In the genomic region with DNA sequence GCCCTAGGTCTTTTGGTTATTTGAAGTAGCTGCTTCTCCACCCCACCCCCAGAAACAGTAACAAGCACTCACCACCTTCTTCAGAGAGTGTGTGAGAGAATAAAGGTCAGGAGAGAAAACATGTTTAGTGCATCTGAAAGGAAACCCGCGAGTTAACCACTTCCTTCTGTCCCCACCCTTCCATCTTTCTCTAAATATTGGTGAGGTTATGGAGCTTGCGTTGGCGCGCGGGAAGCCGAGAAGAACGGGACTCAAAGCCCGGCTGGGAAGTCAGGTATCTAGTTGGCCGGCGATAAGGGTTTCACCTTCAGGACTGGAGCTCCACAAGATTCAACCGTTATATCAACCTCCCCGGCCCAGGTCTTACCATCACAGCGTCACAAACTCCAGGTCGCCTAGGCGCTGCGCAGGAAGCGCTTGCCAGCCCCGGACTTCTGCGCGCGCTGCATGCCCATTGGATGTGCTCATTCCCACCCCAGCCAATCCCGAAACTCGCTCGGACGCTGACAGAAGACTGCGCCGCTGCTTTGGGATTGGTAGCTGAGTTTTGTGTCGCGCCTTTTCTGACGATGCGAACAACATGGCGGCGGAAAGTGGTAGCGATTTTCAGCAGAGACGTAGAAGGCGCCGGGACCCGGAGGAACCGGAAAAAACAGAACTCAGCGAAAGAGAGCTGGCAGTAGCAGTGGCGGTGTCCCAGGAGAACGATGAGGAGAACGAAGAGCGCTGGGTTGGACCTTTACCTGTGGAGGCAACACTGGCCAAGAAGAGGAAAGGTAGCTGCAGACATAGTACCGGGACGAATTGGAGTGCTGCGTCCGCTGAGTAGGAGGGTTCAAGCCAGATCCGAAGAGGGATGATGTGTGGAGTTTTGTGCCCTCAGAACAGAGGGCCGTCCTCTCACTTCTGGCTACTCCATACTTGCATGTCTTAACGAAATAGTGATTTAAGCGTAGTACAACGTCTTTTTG, we compare ENCODE assay signal across 1 cellular context.
TF ChIP-seq lines count a peak whose summit lies in the region.

A gene with protein sequence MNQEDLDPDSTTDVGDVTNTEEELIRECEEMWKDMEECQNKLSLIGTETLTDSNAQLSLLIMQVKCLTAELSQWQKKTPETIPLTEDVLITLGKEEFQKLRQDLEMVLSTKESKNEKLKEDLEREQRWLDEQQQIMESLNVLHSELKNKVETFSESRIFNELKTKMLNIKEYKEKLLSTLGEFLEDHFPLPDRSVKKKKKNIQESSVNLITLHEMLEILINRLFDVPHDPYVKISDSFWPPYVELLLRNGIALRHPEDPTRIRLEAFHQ (minus strand): TSS at position 438 of the 971 bp plus-strand sequence. CDS start 8,261 bp downstream, outside the sequence.
A gene (plus strand): TSS at position 566 of the 971 bp plus-strand sequence. CDS start 15 bp downstream, at position 581.

TF ChIP-seq in HEK293, 187 proteins besides CTCF, POLR2A, EP300 and RAD21 (continued from another document and continues in another):
- TF ChIP-seq, protein P1, sequence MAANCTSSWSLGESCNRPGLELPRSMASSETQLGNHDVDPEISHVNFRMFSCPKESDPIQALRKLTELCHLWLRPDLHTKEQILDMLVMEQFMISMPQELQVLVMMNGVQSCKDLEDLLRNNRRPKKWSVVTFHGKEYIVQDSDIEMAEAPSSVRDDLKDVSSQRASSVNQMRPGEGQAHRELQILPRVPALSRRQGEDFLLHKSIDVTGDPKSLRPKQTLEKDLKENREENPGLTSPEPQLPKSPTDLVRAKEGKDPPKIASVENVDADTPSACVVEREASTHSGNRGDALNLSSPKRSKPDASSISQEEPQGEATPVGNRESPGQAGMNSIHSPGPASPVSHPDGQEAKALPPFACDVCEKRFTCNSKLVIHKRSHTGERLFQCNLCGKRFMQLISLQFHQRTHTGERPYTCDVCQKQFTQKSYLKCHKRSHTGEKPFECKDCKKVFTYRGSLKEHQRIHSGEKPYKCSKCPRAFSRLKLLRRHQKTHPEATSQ (tag by site-specific recombination; IDR thresholded peaks at IDR 0.05) = no peak
- TF ChIP-seq YY2 (tag by site-specific recombination; IDR thresholded peaks at IDR 0.05) (peak; percentile 83), ZNF37A (tag by site-specific recombination; IDR thresholded peaks at IDR 0.05) (no peak), ZNF350 (tag by site-specific recombination; IDR thresholded peaks at IDR 0.05) (no peak), ZNF558 (tag by site-specific recombination; IDR thresholded peaks at IDR 0.05) (peak; percentile 33; the same call in 1 of the 2 replicates), KLF8 (tag by site-specific recombination; IDR thresholded peaks at IDR 0.05) (peak; percentile 12; the same call in 1 of the 2 replicates), ZNF10 (tag by site-specific recombination; IDR thresholded peaks at IDR 0.05) (no peak; the same call in 1 of the 2 replicates), ZNF791 (tag by site-specific recombination; IDR thresholded peaks at IDR 0.05) (no peak), ZNF610 (tag by site-specific recombination; IDR thresholded peaks at IDR 0.05; ENCODE audit: borderline replicate concordance) (no peak), ZSCAN23 (tag by site-specific recombination; IDR thresholded peaks at IDR 0.05) (no peak), GLI2 (tag by site-specific recombination; IDR thresholded peaks at IDR 0.05; ENCODE audit: borderline replicate concordance, low read depth) (no peak), ZNF792 (tag by site-specific recombination; IDR thresholded peaks at IDR 0.05) (no peak), ZNF248 (tag by site-specific recombination; IDR thresholded peaks at IDR 0.05) (no peak), PRDM1 (tag by site-specific recombination; IDR thresholded peaks at IDR 0.05) (peak; percentile 53; the same call in 1 of the 2 replicates), ZNF138 (tag by site-specific recombination; IDR thresholded peaks at IDR 0.05; ENCODE audit: borderline replicate concordance) (no peak), ZSCAN30 (tag by site-specific recombination; IDR thresholded peaks at IDR 0.05) (no peak; the same call in 1 of the 2 replicates), ZFP3 (tag by site-specific recombination; IDR thresholded peaks at IDR 0.05; ENCODE audit: low read depth) (no peak), SP7 (tag by site-specific recombination; IDR thresholded peaks at IDR 0.05) (peak; percentile 59; the same call in 1 of the 2 replicates), ZNF146 (tag by site-specific recombination; IDR thresholded peaks at IDR 0.05) (no peak), ZNF626 (tag by site-specific recombination; IDR thresholded peaks at IDR 0.05) (no peak)
- TF ChIP-seq, protein P2, sequence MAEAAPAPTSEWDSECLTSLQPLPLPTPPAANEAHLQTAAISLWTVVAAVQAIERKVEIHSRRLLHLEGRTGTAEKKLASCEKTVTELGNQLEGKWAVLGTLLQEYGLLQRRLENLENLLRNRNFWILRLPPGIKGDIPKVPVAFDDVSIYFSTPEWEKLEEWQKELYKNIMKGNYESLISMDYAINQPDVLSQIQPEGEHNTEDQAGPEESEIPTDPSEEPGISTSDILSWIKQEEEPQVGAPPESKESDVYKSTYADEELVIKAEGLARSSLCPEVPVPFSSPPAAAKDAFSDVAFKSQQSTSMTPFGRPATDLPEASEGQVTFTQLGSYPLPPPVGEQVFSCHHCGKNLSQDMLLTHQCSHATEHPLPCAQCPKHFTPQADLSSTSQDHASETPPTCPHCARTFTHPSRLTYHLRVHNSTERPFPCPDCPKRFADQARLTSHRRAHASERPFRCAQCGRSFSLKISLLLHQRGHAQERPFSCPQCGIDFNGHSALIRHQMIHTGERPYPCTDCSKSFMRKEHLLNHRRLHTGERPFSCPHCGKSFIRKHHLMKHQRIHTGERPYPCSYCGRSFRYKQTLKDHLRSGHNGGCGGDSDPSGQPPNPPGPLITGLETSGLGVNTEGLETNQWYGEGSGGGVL (tag by site-specific recombination; IDR thresholded peaks at IDR 0.05) = no peak
- TF ChIP-seq, protein P3, sequence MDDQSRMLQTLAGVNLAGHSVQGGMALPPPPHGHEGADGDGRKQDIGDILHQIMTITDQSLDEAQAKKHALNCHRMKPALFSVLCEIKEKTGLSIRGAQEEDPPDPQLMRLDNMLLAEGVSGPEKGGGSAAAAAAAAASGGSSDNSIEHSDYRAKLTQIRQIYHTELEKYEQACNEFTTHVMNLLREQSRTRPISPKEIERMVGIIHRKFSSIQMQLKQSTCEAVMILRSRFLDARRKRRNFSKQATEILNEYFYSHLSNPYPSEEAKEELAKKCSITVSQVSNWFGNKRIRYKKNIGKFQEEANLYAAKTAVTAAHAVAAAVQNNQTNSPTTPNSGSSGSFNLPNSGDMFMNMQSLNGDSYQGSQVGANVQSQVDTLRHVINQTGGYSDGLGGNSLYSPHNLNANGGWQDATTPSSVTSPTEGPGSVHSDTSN (CRISPR knock-in tag; IDR thresholded peaks at IDR 0.05) = 0 out of 2 replicates have a peak, but pooled peaks have one; percentile 54
- TF ChIP-seq, protein P4, sequence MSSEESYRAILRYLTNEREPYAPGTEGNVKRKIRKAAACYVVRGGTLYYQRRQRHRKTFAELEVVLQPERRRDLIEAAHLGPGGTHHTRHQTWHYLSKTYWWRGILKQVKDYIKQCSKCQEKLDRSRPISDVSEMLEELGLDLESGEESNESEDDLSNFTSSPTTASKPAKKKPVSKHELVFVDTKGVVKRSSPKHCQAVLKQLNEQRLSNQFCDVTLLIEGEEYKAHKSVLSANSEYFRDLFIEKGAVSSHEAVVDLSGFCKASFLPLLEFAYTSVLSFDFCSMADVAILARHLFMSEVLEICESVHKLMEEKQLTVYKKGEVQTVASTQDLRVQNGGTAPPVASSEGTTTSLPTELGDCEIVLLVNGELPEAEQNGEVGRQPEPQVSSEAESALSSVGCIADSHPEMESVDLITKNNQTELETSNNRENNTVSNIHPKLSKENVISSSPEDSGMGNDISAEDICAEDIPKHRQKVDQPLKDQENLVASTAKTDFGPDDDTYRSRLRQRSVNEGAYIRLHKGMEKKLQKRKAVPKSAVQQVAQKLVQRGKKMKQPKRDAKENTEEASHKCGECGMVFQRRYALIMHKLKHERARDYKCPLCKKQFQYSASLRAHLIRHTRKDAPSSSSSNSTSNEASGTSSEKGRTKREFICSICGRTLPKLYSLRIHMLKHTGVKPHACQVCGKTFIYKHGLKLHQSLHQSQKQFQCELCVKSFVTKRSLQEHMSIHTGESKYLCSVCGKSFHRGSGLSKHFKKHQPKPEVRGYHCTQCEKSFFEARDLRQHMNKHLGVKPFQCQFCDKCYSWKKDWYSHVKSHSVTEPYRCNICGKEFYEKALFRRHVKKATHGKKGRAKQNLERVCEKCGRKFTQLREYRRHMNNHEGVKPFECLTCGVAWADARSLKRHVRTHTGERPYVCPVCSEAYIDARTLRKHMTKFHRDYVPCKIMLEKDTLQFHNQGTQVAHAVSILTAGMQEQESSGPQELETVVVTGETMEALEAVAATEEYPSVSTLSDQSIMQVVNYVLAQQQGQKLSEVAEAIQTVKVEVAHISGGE (tag by site-specific recombination; conservative IDR thresholded peaks at IDR 0.05; ENCODE audit: low read depth) = peak; percentile 83
- TF ChIP-seq, protein P5, sequence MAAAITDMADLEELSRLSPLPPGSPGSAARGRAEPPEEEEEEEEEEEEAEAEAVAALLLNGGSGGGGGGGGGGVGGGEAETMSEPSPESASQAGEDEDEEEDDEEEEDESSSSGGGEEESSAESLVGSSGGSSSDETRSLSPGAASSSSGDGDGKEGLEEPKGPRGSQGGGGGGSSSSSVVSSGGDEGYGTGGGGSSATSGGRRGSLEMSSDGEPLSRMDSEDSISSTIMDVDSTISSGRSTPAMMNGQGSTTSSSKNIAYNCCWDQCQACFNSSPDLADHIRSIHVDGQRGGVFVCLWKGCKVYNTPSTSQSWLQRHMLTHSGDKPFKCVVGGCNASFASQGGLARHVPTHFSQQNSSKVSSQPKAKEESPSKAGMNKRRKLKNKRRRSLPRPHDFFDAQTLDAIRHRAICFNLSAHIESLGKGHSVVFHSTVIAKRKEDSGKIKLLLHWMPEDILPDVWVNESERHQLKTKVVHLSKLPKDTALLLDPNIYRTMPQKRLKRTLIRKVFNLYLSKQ (tag by site-specific recombination; IDR thresholded peaks at IDR 0.05; ENCODE audit: borderline replicate concordance) = no peak
- TF ChIP-seq, protein P6, sequence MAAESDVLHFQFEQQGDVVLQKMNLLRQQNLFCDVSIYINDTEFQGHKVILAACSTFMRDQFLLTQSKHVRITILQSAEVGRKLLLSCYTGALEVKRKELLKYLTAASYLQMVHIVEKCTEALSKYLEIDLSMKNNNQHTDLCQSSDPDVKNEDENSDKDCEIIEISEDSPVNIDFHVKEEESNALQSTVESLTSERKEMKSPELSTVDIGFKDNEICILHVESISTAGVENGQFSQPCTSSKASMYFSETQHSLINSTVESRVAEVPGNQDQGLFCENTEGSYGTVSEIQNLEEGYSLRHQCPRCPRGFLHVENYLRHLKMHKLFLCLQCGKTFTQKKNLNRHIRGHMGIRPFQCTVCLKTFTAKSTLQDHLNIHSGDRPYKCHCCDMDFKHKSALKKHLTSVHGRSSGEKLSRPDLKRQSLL (tag by site-specific recombination; IDR thresholded peaks at IDR 0.05) = no peak
- TF ChIP-seq, protein P7, sequence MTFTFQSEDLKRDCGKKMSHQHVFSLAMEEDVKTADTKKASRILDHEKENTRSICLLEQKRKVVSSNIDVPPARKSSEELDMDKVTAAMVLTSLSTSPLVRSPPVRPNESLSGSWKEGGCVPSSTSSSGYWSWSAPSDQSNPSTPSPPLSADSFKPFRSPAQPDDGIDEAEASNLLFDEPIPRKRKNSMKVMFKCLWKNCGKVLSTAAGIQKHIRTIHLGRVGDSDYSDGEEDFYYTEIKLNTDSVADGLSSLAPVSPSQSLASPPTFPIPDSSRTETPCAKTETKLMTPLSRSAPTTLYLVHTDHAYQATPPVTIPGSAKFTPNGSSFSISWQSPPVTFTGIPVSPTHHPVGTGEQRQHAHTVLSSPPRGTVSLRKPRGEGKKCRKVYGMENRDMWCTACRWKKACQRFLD (tag by site-specific recombination; IDR thresholded peaks at IDR 0.05) = no peak
- TF ChIP-seq, protein P8, sequence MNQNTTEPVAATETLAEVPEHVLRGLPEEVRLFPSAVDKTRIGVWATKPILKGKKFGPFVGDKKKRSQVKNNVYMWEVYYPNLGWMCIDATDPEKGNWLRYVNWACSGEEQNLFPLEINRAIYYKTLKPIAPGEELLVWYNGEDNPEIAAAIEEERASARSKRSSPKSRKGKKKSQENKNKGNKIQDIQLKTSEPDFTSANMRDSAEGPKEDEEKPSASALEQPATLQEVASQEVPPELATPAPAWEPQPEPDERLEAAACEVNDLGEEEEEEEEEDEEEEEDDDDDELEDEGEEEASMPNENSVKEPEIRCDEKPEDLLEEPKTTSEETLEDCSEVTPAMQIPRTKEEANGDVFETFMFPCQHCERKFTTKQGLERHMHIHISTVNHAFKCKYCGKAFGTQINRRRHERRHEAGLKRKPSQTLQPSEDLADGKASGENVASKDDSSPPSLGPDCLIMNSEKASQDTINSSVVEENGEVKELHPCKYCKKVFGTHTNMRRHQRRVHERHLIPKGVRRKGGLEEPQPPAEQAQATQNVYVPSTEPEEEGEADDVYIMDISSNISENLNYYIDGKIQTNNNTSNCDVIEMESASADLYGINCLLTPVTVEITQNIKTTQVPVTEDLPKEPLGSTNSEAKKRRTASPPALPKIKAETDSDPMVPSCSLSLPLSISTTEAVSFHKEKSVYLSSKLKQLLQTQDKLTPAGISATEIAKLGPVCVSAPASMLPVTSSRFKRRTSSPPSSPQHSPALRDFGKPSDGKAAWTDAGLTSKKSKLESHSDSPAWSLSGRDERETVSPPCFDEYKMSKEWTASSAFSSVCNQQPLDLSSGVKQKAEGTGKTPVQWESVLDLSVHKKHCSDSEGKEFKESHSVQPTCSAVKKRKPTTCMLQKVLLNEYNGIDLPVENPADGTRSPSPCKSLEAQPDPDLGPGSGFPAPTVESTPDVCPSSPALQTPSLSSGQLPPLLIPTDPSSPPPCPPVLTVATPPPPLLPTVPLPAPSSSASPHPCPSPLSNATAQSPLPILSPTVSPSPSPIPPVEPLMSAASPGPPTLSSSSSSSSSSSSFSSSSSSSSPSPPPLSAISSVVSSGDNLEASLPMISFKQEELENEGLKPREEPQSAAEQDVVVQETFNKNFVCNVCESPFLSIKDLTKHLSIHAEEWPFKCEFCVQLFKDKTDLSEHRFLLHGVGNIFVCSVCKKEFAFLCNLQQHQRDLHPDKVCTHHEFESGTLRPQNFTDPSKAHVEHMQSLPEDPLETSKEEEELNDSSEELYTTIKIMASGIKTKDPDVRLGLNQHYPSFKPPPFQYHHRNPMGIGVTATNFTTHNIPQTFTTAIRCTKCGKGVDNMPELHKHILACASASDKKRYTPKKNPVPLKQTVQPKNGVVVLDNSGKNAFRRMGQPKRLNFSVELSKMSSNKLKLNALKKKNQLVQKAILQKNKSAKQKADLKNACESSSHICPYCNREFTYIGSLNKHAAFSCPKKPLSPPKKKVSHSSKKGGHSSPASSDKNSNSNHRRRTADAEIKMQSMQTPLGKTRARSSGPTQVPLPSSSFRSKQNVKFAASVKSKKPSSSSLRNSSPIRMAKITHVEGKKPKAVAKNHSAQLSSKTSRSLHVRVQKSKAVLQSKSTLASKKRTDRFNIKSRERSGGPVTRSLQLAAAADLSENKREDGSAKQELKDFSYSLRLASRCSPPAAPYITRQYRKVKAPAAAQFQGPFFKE (tag by site-specific recombination; IDR thresholded peaks at IDR 0.05; ENCODE audit: borderline replicate concordance) = no peak
- TF ChIP-seq, protein P9, sequence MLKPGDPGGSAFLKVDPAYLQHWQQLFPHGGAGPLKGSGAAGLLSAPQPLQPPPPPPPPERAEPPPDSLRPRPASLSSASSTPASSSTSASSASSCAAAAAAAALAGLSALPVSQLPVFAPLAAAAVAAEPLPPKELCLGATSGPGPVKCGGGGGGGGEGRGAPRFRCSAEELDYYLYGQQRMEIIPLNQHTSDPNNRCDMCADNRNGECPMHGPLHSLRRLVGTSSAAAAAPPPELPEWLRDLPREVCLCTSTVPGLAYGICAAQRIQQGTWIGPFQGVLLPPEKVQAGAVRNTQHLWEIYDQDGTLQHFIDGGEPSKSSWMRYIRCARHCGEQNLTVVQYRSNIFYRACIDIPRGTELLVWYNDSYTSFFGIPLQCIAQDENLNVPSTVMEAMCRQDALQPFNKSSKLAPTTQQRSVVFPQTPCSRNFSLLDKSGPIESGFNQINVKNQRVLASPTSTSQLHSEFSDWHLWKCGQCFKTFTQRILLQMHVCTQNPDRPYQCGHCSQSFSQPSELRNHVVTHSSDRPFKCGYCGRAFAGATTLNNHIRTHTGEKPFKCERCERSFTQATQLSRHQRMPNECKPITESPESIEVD (tag by site-specific recombination; IDR thresholded peaks at IDR 0.05) = no peak
